In genomic region chr6:41462980-41463930, GRCh38 we compare ENCODE assay signal across 8 cellular contexts.
DNase-seq lines count a peak whose midpoint lies in the region; ATAC-seq and TF ChIP-seq lines count a peak whose summit lies in the region.

No MANE protein-coding gene starts in this region.

- DNase-seq in CD14-positive monocyte (ENCODE audit: low spot score) (no peak), RPMI7951 (ENCODE audit: low read depth) (peak; percentile 73), fibroblast of gingiva (ENCODE audit: low read depth) (peak; percentile 30), neural crest cell (ENCODE audit: low read depth, low spot score) (peak; percentile 45), NCI-H748 (lab: John Stamatoyannopoulos, UW; ENCODE audit: unreplicated experiment) (no peak)
- DNase-seq in effector CD4-positive, alpha-beta T cell, result no peak
- DNase-seq in stimulated activated naive CD4-positive, alpha-beta T cell (lab: John Stamatoyannopoulos, UW), result no peak

- intact Hi-C loops in CD14-positive monocyte (cut with micrococcal nuclease), result loop anchor here (1.0 to 2.0 kb wide), 2 partner anchors 129 to 130 kb away; no protein-coding TSS in a partner anchor

- H3K4me3 Mint-ChIP-seq in CD14-positive monocyte (no peak overlapping the region), neural crest cell (no peak overlapping the region)

- TF ChIP-seq CTCF in CD14-positive monocyte (IDR thresholded peaks at IDR 0.05) (peak; percentile 63), neural crest cell (conservative IDR thresholded peaks at IDR 0.05) (peak; percentile 64)

- H3K27me3 Mint-ChIP-seq in CD14-positive monocyte (ENCODE audit: low read depth in 3 of 3) (peaks cover 14 to 26% (median 25%) of the 10 kb centered on the region in 3 donors), neural crest cell (ENCODE audit: low read depth) (peaks cover 48% of the 10 kb centered on the region)

- no peaks in the 10 kb centered on the region for H3K36me3 Mint-ChIP-seq in CD14-positive monocyte
- no peaks in the 10 kb centered on the region for H3K36me3 Mint-ChIP-seq in neural crest cell (ENCODE audit: low read depth)

- peaks cover 8% of the 10 kb centered on the region for H3K4me1 Mint-ChIP-seq in CD14-positive monocyte
- peaks cover 11% of the 10 kb centered on the region for H3K4me1 Mint-ChIP-seq in neural crest cell

- peak; percentile 54 for ATAC-seq in GM21825 (IDR thresholded peaks at IDR 0.05; ENCODE audit: unreplicated experiment)

- H3K27ac Mint-ChIP-seq in CD14-positive monocyte (no peak overlapping the region), neural crest cell (ENCODE audit: unreplicated experiment) (no peak overlapping the region)

- H3K9me3 Mint-ChIP-seq in CD14-positive monocyte (peaks cover 0 to 6% (median 0%) of the 10 kb centered on the region in 7 donors), neural crest cell (no peaks in the 10 kb centered on the region)

Comparison
In these comparisons a context has a peak if more than half of its experiments do, and no peak if none do; other contexts are left out.
1. DNase-seq: peak in RPMI7951 (single experiment), fibroblast of gingiva (single experiment) and neural crest cell (single experiment); none in CD14-positive monocyte (single experiment), effector CD4-positive, alpha-beta T cell (single experiment), stimulated activated naive CD4-positive, alpha-beta T cell (0 of 6) and NCI-H748 (single experiment).